ENCODE assay signal across 15 cellular contexts in the genomic region with DNA sequence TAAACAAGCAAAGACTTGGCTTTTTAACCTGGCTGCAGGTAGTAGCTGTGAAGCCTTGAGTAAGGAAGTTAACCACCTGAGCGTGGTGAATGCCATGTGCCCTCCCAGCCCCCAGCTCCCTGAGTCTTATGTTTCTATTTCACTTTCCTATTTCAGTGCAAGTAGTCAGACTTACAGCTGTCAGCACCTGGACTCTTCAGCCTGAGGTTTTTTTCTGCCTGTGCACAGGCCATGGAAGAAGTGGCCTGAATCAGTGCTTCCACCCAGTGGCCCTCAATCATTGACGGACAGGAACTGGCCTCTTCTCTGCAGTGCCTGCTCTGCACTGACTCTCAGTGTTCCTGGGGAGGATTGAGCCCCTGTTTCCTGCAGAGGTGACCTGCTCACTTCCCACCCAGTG.
DNase-seq lines count a peak whose midpoint lies in the region; ATAC-seq and TF ChIP-seq lines count a peak whose summit lies in the region.
"Had no signal": no experiment of that assay in that cellular context is flagged by ENCODE, and none has a peak within 500 bp of the region (broad histone marks: within the 10 kb centered on the region; RNA-seq: fewer than 3 reads in every experiment).

No MANE protein-coding gene starts in this region.

- no peaks in the 10 kb centered on the region for H3K9me2 ChIP-seq in GM23338 (ENCODE audit: insufficient read depth)

- H3K36me3 Mint-ChIP-seq in GM23338 (ENCODE audit: low read depth) = no peaks in the 10 kb centered on the region
- H3K36me3 Mint-ChIP-seq: activated naive CD8-positive, alpha-beta T cell had no signal

- H3K27ac Mint-ChIP-seq in GM23338 = no peak overlapping the region
- H3K27ac Mint-ChIP-seq: activated naive CD8-positive, alpha-beta T cell had no signal

- H3K4me3 Mint-ChIP-seq in GM23338 = no peak overlapping the region
- H3K4me3 Mint-ChIP-seq: activated naive CD8-positive, alpha-beta T cell had no signal

- H3K9me3 Mint-ChIP-seq in GM23338 = peaks cover 10% of the 10 kb centered on the region

- H3K27me3 ChIP-seq in osteoblast (ENCODE audit: insufficient read depth, low read length) (no peaks in the 10 kb centered on the region), GM23338 (ENCODE audit: insufficient read depth) (no peaks in the 10 kb centered on the region)
- H3K27me3 ChIP-seq: cardiac muscle cell, heart left ventricle, ovary had no signal

- H3F3A ChIP-seq in GM23338 (replicated peaks; ENCODE audit: low read depth) = no peaks in the 10 kb centered on the region

- no peaks in the 10 kb centered on the region for H4K20me1 ChIP-seq in osteoblast (ENCODE audit: insufficient read depth, low read length)
- H4K20me1 ChIP-seq in GM23338 (replicated peaks; ENCODE audit: insufficient read depth) = no peaks in the 10 kb centered on the region

- no peaks in the 10 kb centered on the region for H3K4me1 ChIP-seq in osteoblast (ENCODE audit: insufficient read depth, low read length)
- no peaks in the 10 kb centered on the region for H3K4me1 ChIP-seq in GM23338 (ENCODE audit: insufficient read depth)
- H3K4me1 ChIP-seq: heart left ventricle had no signal

- ATAC-seq in GM21737 (IDR thresholded peaks at IDR 0.05; ENCODE audit: unreplicated experiment) (peak; percentile 77), HG03521 (IDR thresholded peaks at IDR 0.05; ENCODE audit: unreplicated experiment) (peak; percentile 48), GM23338 (no peak)
- ATAC-seq: heart left ventricle had no signal

- no peak for TF ChIP-seq CTCF in osteoblast (IDR thresholded peaks at IDR 0.05; ENCODE audit: extremely low read depth, low read depth, low read length)
- no peak for TF ChIP-seq CTCF in GM23338 (conservative IDR thresholded peaks at IDR 0.05; ENCODE audit: low read depth in 2 of 2)

- H3K79me2 ChIP-seq in osteoblast (ENCODE audit: insufficient read depth, low read length) (no peaks in the 10 kb centered on the region), GM23338 (replicated peaks; ENCODE audit: insufficient read depth) (no peaks in the 10 kb centered on the region)

- no peaks in the 10 kb centered on the region for H3K36me3 ChIP-seq in osteoblast (ENCODE audit: insufficient read depth, low read length)
- peaks cover 5% of the 10 kb centered on the region; the same call in 1 of the 2 replicates for H3K36me3 ChIP-seq in GM23338 (ENCODE audit: insufficient read depth)
- H3K36me3 ChIP-seq: cardiac muscle cell, heart left ventricle, ovary had no signal

- peaks cover 3% of the 10 kb centered on the region for H3K27me3 Mint-ChIP-seq in GM23338 (ENCODE audit: insufficient read depth, low read depth, poor library complexity)
- H3K27me3 Mint-ChIP-seq: activated naive CD8-positive, alpha-beta T cell had no signal

- peak; percentile 39 for DNase-seq in NCI-H510A treated with DMSO at 0.1 percent for 48 hours (lab: John Stamatoyannopoulos, UW)
- no peak for DNase-seq in NCI-H510A (lab: John Stamatoyannopoulos, UW)
- peak; percentile 44 for DNase-seq in osteoblast (ENCODE audit: insufficient read length, low spot score, missing footprints)
- DNase-seq in GM23338 (ENCODE audit: low spot score) = no peak
- DNase-seq in effector CD4-positive, alpha-beta T cell = no peak
- no peak for DNase-seq in NCI-H146 treated with DMSO at 0.1 percent for 48 hours (lab: John Stamatoyannopoulos, UW; ENCODE audit: unreplicated experiment)
- DNase-seq: heart left ventricle, NCI-H1105, NCI-H446 treated with DMSO at 0.1 percent for 48 hours, ovary, PC-9 had no signal

- no peak overlapping the region for H3K27ac ChIP-seq in osteoblast (ENCODE audit: low read depth, low read length)
- no peak overlapping the region for H3K27ac ChIP-seq in GM23338 (ENCODE audit: low read depth)
- H3K27ac ChIP-seq: cardiac muscle cell, heart left ventricle, ovary, PC-9 had no signal

- H3K4me1 Mint-ChIP-seq in GM23338 = no peaks in the 10 kb centered on the region

- no peaks in the 10 kb centered on the region for H3K9me3 ChIP-seq in osteoblast (ENCODE audit: low read depth, low read length)
- H3K9me3 ChIP-seq: ovary had no signal

- H3K4me3 ChIP-seq in osteoblast (ENCODE audit: insufficient read depth, low read length) (no peak overlapping the region), GM23338 (no peak overlapping the region)
- H3K4me3 ChIP-seq: cardiac muscle cell, heart left ventricle, ovary, PC-9 had no signal

- H2AFZ ChIP-seq in osteoblast (ENCODE audit: low read length) (no peak overlapping the region), GM23338 (no peak overlapping the region)
- H2AFZ ChIP-seq: PC-9 had no signal

- H3K4me2 ChIP-seq in osteoblast (ENCODE audit: insufficient read depth, low read length) = no peak overlapping the region
- no peak overlapping the region for H3K4me2 ChIP-seq in GM23338
- H3K4me2 ChIP-seq: PC-9 had no signal

TF ChIP-seq in GM23338, 12 proteins besides CTCF, POLR2A, EP300 and RAD21:
- no peak for TF ChIP-seq NANOG (IDR thresholded peaks at IDR 0.05; ENCODE audit: borderline replicate concordance)
- no peak for TF ChIP-seq POLR2AphosphoS5 (IDR thresholded peaks at IDR 0.05; ENCODE audit: low read depth)
- no peak for TF ChIP-seq JUNB (IDR thresholded peaks at IDR 0.05; ENCODE audit: unreplicated experiment)
- TF ChIP-seq CREB1 (CRISPR knock-in tag; IDR thresholded peaks at IDR 0.05; ENCODE audit: low read depth) = no peak
- no peak for TF ChIP-seq ZNF114 (CRISPR knock-in tag; IDR thresholded peaks at IDR 0.05)
- TF ChIP-seq, protein P1, sequence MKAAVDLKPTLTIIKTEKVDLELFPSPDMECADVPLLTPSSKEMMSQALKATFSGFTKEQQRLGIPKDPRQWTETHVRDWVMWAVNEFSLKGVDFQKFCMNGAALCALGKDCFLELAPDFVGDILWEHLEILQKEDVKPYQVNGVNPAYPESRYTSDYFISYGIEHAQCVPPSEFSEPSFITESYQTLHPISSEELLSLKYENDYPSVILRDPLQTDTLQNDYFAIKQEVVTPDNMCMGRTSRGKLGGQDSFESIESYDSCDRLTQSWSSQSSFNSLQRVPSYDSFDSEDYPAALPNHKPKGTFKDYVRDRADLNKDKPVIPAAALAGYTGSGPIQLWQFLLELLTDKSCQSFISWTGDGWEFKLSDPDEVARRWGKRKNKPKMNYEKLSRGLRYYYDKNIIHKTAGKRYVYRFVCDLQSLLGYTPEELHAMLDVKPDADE (IDR thresholded peaks at IDR 0.05) = no peak
- TF ChIP-seq, protein P2, sequence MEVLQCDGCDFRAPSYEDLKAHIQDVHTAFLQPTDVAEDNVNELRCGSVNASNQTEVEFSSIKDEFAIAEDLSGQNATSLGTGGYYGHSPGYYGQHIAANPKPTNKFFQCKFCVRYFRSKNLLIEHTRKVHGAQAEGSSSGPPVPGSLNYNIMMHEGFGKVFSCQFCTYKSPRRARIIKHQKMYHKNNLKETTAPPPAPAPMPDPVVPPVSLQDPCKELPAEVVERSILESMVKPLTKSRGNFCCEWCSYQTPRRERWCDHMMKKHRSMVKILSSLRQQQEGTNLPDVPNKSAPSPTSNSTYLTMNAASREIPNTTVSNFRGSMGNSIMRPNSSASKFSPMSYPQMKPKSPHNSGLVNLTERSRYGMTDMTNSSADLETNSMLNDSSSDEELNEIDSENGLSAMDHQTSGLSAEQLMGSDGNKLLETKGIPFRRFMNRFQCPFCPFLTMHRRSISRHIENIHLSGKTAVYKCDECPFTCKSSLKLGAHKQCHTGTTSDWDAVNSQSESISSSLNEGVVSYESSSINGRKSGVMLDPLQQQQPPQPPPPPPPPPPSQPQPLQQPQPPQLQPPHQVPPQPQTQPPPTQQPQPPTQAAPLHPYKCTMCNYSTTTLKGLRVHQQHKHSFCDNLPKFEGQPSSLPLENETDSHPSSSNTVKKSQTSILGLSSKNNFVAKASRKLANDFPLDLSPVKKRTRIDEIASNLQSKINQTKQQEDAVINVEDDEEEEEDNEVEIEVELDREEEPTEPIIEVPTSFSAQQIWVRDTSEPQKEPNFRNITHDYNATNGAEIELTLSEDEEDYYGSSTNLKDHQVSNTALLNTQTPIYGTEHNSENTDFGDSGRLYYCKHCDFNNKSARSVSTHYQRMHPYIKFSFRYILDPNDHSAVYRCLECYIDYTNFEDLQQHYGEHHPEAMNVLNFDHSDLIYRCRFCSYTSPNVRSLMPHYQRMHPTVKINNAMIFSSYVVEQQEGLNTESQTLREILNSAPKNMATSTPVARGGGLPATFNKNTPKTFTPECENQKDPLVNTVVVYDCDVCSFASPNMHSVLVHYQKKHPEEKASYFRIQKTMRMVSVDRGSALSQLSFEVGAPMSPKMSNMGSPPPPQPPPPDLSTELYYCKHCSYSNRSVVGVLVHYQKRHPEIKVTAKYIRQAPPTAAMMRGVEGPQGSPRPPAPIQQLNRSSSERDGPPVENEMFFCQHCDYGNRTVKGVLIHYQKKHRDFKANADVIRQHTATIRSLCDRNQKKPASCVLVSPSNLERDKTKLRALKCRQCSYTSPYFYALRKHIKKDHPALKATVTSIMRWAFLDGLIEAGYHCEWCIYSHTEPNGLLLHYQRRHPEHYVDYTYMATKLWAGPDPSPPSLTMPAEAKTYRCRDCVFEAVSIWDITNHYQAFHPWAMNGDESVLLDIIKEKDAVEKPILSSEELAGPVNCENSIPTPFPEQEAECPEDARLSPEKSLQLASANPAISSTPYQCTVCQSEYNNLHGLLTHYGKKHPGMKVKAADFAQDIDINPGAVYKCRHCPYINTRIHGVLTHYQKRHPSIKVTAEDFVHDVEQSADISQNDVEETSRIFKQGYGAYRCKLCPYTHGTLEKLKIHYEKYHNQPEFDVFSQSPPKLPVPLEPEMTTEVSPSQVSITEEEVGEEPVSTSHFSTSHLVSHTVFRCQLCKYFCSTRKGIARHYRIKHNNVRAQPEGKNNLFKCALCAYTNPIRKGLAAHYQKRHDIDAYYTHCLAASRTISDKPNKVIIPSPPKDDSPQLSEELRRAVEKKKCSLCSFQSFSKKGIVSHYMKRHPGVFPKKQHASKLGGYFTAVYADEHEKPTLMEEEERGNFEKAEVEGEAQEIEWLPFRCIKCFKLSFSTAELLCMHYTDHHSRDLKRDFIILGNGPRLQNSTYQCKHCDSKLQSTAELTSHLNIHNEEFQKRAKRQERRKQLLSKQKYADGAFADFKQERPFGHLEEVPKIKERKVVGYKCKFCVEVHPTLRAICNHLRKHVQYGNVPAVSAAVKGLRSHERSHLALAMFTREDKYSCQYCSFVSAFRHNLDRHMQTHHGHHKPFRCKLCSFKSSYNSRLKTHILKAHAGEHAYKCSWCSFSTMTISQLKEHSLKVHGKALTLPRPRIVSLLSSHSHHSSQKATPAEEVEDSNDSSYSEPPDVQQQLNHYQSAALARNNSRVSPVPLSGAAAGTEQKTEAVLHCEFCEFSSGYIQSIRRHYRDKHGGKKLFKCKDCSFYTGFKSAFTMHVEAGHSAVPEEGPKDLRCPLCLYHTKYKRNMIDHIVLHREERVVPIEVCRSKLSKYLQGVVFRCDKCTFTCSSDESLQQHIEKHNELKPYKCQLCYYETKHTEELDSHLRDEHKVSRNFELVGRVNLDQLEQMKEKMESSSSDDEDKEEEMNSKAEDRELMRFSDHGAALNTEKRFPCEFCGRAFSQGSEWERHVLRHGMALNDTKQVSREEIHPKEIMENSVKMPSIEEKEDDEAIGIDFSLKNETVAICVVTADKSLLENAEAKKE (CRISPR knock-in tag; IDR thresholded peaks at IDR 0.05) = no peak
- no peak for TF ChIP-seq ZNF331 (CRISPR knock-in tag; IDR thresholded peaks at IDR 0.05; ENCODE audit: low read depth)

Comparison
In these comparisons a context has a peak if more than half of its experiments do, and no peak if none do; other contexts are left out.
1. DNase-seq: peak in NCI-H510A treated with DMSO at 0.1 percent for 48 hours (single experiment) and osteoblast (single experiment); none in NCI-H510A (single experiment), GM23338 (single experiment), effector CD4-positive, alpha-beta T cell (single experiment) and NCI-H146 treated with DMSO at 0.1 percent for 48 hours (single experiment).